8 cellular contexts compared by ENCODE assay signal in the genomic region with DNA sequence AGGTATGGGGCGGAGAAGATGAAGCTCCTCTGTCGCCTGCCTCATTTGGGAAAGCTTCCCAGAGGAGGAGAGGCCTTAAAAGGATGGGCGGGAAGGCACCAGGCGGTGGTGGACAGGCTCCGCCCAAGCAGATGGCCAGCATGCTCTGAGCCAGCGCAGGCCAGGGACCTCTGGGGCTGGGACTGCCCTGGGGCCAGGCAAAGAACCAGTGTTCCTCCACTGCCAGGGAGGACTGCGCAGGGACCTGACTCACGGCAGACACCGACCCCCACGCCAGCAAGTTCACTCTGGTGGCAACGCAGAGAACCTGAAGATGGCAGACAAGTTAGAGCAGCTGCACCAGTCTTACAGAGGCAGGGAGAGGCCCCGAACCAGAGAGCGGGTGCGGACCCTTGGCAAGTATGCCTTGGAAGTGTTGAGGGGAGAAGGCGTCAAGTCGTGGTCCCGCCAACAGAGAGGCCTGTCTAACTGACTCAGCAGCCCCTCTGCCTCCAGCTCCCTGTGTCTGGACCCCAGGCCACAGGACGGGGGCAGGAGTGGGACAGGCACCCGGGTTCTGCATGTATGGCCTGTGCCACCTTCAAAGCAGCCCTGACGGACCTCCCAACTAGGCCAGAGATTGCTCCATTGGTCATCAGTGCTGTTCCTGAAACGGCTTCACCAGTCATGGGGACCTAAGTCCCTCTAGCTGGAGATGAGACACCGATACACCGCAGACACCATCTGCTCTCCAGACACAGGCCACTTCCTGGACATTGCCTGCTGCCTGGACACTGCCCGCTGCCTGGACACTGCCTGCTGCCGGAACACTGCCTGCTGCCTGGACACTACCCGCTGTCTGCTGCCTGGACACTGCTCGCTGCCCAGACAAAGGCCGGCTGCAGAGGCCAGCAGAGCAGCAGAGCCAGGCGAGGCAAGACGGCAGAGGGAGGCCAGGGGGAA.
DNase-seq lines count a peak whose midpoint lies in the region; ATAC-seq, FAIRE-seq and TF ChIP-seq lines count a peak whose summit lies in the region.

No MANE protein-coding gene starts in this region.

- H3K27me3 Mint-ChIP-seq in neural progenitor cell (ENCODE audit: insufficient read depth, low read depth) = peaks cover 10% of the 10 kb centered on the region

- H3K27ac ChIP-seq in BLaER1 treated with 17β-estradiol and CSF1 and Interleukin-3, amounts not matched to agents 10 nM and 100 nM = peak overlapping the region; percentile 9 to 80 (median 71); a peak in 21 of 22 replicates
- H3K27ac ChIP-seq in esophagus muscularis mucosa (replicated peaks in 1 of 4) = peak overlapping the region; percentile 76 to 86 (median 78)
- H3K27ac ChIP-seq in neural progenitor cell = no peak overlapping the region
- H3K27ac ChIP-seq in small intestine (ENCODE audit: low read depth in 1 of 2, low read length in 1 of 2) = peak overlapping the region in 1 of 2 donors; percentile 91

- no peak overlapping the region for H3K4me3 Mint-ChIP-seq in neural progenitor cell

- no peaks in the 10 kb centered on the region for H3K9me3 ChIP-seq in BLaER1 treated with 17β-estradiol and CSF1 and Interleukin-3, amounts not matched to agents 10 nM and 100 nM (replicated peaks in 1 of 11)
- H3K9me3 ChIP-seq in esophagus muscularis mucosa (no peaks in the 10 kb centered on the region), neural progenitor cell (ENCODE audit: low read depth) (no peaks in the 10 kb centered on the region), small intestine (ENCODE audit: control insufficient read depth, low read depth) (no peaks in the 10 kb centered on the region)

- peaks cover 80% of the 10 kb centered on the region for H3K79me2 ChIP-seq in neural progenitor cell (ENCODE audit: low read depth)

- no peak for TF ChIP-seq EP300 in esophagus muscularis mucosa (IDR thresholded peaks at IDR 0.05)

- H3K4me1 ChIP-seq in BLaER1 treated with 17β-estradiol and CSF1 and Interleukin-3, amounts not matched to agents 10 nM and 100 nM = peaks cover 83 to 98% (median 91%) of the 10 kb centered on the region in 10 experiments
- peaks cover 72 to 95% (median 94%) of the 10 kb centered on the region in 4 donors for H3K4me1 ChIP-seq in esophagus muscularis mucosa
- H3K4me1 ChIP-seq in neural progenitor cell = peaks cover 20% of the 10 kb centered on the region
- no peaks in the 10 kb centered on the region for H3K4me1 ChIP-seq in small intestine (ENCODE audit: control insufficient read depth in 2 of 2, insufficient read depth in 1 of 2, low read depth in 1 of 2, low read length in 1 of 2)

- peaks cover 57% of the 10 kb centered on the region for H3K4me1 Mint-ChIP-seq in neural progenitor cell

- H3F3A ChIP-seq in neural progenitor cell (ENCODE audit: low read depth) = peaks cover 10% of the 10 kb centered on the region

- H3K36me3 ChIP-seq in BLaER1 treated with 17β-estradiol and CSF1 and Interleukin-3, amounts not matched to agents 10 nM and 100 nM = peaks cover 0 to 4% (median 0%) of the 10 kb centered on the region in 11 experiments; a peak in 1 of 22 replicates
- H3K36me3 ChIP-seq in esophagus muscularis mucosa (no peaks in the 10 kb centered on the region), neural progenitor cell (no peaks in the 10 kb centered on the region), small intestine (ENCODE audit: control insufficient read depth in 2 of 2, insufficient read depth in 2 of 2, low read length in 2 of 2) (no peaks in the 10 kb centered on the region)

- intact Hi-C loops in esophagus muscularis mucosa (cut with DNase I) = no loop called here

- peaks cover 2% of the 10 kb centered on the region for H3K36me3 Mint-ChIP-seq in neural progenitor cell

- H3K9ac ChIP-seq in BLaER1 treated with 17β-estradiol and CSF1 and Interleukin-3, amounts not matched to agents 10 nM and 100 nM = peak overlapping the region in 9 of 11 experiments; percentile 37 to 74 (median 62); a peak in 13 of 22 replicates
- no peak overlapping the region for H3K9ac ChIP-seq in neural progenitor cell

- H4K20me1 ChIP-seq in BLaER1 treated with 17β-estradiol and CSF1 and Interleukin-3, amounts not matched to agents 10 nM and 100 nM = peaks cover 89 to 96% (median 94%) of the 10 kb centered on the region in 11 experiments
- H4K20me1 ChIP-seq in neural progenitor cell (ENCODE audit: low read depth) = peaks cover 76% of the 10 kb centered on the region

- TF ChIP-seq POLR2A in esophagus muscularis mucosa (IDR thresholded peaks at IDR 0.05; ENCODE audit: low read depth) = peak; percentile 24

- peak; percentile 78 for DNase-seq in NCI-H460 (ENCODE audit: extremely low read depth, low read depth)
- no peak for DNase-seq in esophagus muscularis mucosa (ENCODE audit: extremely low spot score)
- no peak for DNase-seq in neural progenitor cell (ENCODE audit: low spot score)
- DNase-seq in small intestine = no peak
- no peak for DNase-seq in ACHN
- no peak for DNase-seq in SKM-1 (lab: John Stamatoyannopoulos, UW; ENCODE audit: unreplicated experiment)

- in situ Hi-C loops in ACHN (cut with HindIII; ENCODE audit: low pct_ligation_motif_present, low pct_unique_long_range_greater_than_20kb, low sequenced_read_pairs) = no loop called here

- peak overlapping the region; percentile 74 to 92 (median 84) for H3K4me2 ChIP-seq in BLaER1 treated with 17β-estradiol and CSF1 and Interleukin-3, amounts not matched to agents 10 nM and 100 nM
- no peak overlapping the region for H3K4me2 ChIP-seq in neural progenitor cell

- TF ChIP-seq CTCF in esophagus muscularis mucosa (IDR thresholded peaks at IDR 0.05) (no peak), neural progenitor cell (IDR thresholded peaks at IDR 0.05) (no peak)

- peaks cover 0 to 16% (median 1%) of the 10 kb centered on the region in 11 experiments; a peak in 6 of 22 replicates for H3K27me3 ChIP-seq in BLaER1 treated with 17β-estradiol and CSF1 and Interleukin-3, amounts not matched to agents 10 nM and 100 nM
- H3K27me3 ChIP-seq in esophagus muscularis mucosa (no peaks in the 10 kb centered on the region), neural progenitor cell (no peaks in the 10 kb centered on the region), small intestine (ENCODE audit: control insufficient read depth in 2 of 2, insufficient read depth in 2 of 2, low read length in 2 of 2) (no peaks in the 10 kb centered on the region)

- FAIRE-seq in small intestine (lab: Jason Lieb, UNC) = no peak

- no peak overlapping the region for H3K4me3 ChIP-seq in BLaER1 treated with 17β-estradiol and CSF1 and Interleukin-3, amounts not matched to agents 10 nM and 100 nM
- H3K4me3 ChIP-seq in esophagus muscularis mucosa (peak overlapping the region in 3 of 4 donors; percentile 23 to 42 (median 31)), neural progenitor cell (no peak overlapping the region), small intestine (ENCODE audit: low read depth in 1 of 2, low read length in 2 of 2) (no peak overlapping the region)

- 86% methylated on average over 22 of the region's 30 CpGs for WGBS in esophagus muscularis mucosa
- WGBS in small intestine, 3 donors = 81 to 91% (median 89%) methylated on average over 30 of the region's 30 CpGs

- H2AFZ ChIP-seq in neural progenitor cell (replicated peaks) = no peak overlapping the region

- H3K9me3 Mint-ChIP-seq in neural progenitor cell = no peaks in the 10 kb centered on the region

- ATAC-seq in GM21360 (IDR thresholded peaks at IDR 0.05; ENCODE audit: unreplicated experiment) = no peak

- H3K27ac Mint-ChIP-seq in neural progenitor cell = peak overlapping the region; percentile 29

Comparison
In these comparisons a context has a peak if more than half of its experiments do, and no peak if none do; other contexts are left out.
1. H3K4me3 ChIP-seq: peak in esophagus muscularis mucosa (3 of 4); none in BLaER1 treated with 17β-estradiol and CSF1 and Interleukin-3, amounts not matched to agents 10 nM and 100 nM (0 of 10), neural progenitor cell (single experiment) and small intestine (0 of 2).